Comparison of ENCODE assay signal across 27 cellular contexts in genomic region chr4:136740326-136740725, GRCh38.
"Had no signal": no experiment of that assay in that cellular context is flagged by ENCODE, and none has a peak within 500 bp of the region (broad histone marks: within the 10 kb centered on the region; RNA-seq: fewer than 3 reads in every experiment).

No MANE protein-coding gene starts in this region.

- H3K27ac ChIP-seq: brain microvascular endothelial cell, colonic mucosa, esophagus muscularis mucosa, foreskin keratinocyte, gastroesophageal sphincter, VCaP had no signal

- H3K4me3 ChIP-seq: colonic mucosa, esophagus muscularis mucosa, gastroesophageal sphincter had no signal

- ATAC-seq: activated naive CD4-positive, alpha-beta T cell treated with anti-CD3 and anti-CD28 coated beads, Interleukin-2, amount 50 U/mL, for 72 hours; activated T-cell treated with anti-CD3 and anti-CD28 coated beads, Interleukin-2, amount 50 U/mL, for 72 hours; effector memory CD8-positive, alpha-beta T cell; foreskin keratinocyte; gastroesophageal sphincter; WTC11 had no signal

- H3K27me3 ChIP-seq: brain microvascular endothelial cell, colonic mucosa, esophagus muscularis mucosa, foreskin keratinocyte, gastroesophageal sphincter had no signal

- DNase-seq: activated CD4-positive, alpha-beta memory T cell treated with anti-CD3 and anti-CD28 coated beads, Interleukin-2, amount 10 ng/mL, durations not matched to agents 7 days and 5 days; activated CD4-positive, alpha-beta T cell treated with anti-CD3 and anti-CD28 coated beads for 1 hour; activated CD4-positive, alpha-beta T cell treated with anti-CD3 and anti-CD28 coated beads for 4 hours; activated CD4-positive, alpha-beta T cell treated with anti-CD3 and anti-CD28 coated beads, Interleukin-2, amount 10 ng/mL, durations not matched to agents 7 days and 5 days; activated CD4-positive, alpha-beta T cell treated with anti-CD3 and anti-CD28 coated beads, Interleukin-2, amount 50 U/mL, for 4 hours; activated CD8-positive, alpha-beta memory T cell treated with anti-CD3 and anti-CD28 coated beads, Interleukin-2, amount 50 U/mL, for 48 hours; activated gamma-delta T cell; activated naive CD4-positive, alpha-beta T cell; activated naive CD4-positive, alpha-beta T cell treated with anti-CD3 and anti-CD28 coated beads, Interleukin-2, amount 10 ng/mL, durations not matched to agents 7 days and 5 days; activated naive CD8-positive, alpha-beta T cell treated with anti-CD3 and anti-CD28 coated beads, Interleukin-2, amount 10 ng/mL, durations not matched to agents 7 days and 5 days; activated T-cell treated with anti-CD3 and anti-CD28 coated beads for 4 hours; activated T-cell treated with anti-CD3 and anti-CD28 coated beads, Interleukin-2, amount 50 U/mL, for 24 hours; activated T-cell treated with anti-CD3 and anti-CD28 coated beads, Interleukin-2, amount 50 U/mL, for 72 hours; anterior cingulate cortex; brain microvascular endothelial cell; colonic mucosa; effector CD4-positive, alpha-beta T cell; effector memory CD8-positive, alpha-beta T cell; erythroblast; foreskin keratinocyte; head of caudate nucleus; T-helper 2 cell had no signal

- H3K36me3 ChIP-seq: brain microvascular endothelial cell, colonic mucosa, esophagus muscularis mucosa, gastroesophageal sphincter had no signal

- H3K9me3 ChIP-seq: colonic mucosa, esophagus muscularis mucosa, gastroesophageal sphincter had no signal
